17 cellular contexts compared by ENCODE assay signal in the genomic region with DNA sequence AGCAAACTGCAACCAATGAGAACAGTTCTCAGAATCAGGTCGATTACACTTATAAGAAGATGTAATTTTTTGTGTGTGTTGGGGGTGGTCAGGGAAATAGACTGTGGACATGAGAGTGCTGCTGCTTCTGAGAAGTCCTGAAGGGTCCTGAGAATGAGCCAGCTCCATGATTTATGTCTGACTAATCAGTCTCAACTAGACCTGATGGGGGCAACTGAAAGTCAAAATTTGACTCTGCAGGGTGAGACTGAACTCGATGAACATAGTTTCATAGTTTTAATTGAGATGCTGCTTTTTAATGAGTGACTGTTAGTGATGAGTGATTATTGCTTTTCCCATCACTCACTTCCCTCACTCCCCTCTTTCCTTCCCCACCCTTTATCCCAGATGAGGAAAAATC. TPM values are rescaled to one million over a fixed set of nuclear protein-coding genes. Genes with fewer than 3 reads are reported as not detected.
DNase-seq lines count a peak whose midpoint lies in the region; ATAC-seq lines count a peak whose summit lies in the region.
"Had no signal": no experiment of that assay in that cellular context is flagged by ENCODE, and none has a peak within 500 bp of the region (broad histone marks: within the 10 kb centered on the region; RNA-seq: fewer than 3 reads in every experiment).

No MANE protein-coding gene starts in this region.

- CTCF ChIA-PET in activated CD8-positive, alpha-beta T cell treated with anti-CD3 and anti-CD28 coated beads, Interleukin-2, amount 10 ng/mL, durations not matched to agents 7 days and 5 days (lab: Charles Lee): interaction anchor here (0.9 to 13.6 kb wide), 5 partner anchors 10 to 52 kb away, joined by 3 to 313 read pairs (median 7); partner anchors contain the start of gene CCR7

- H3K27ac Mint-ChIP-seq in activated naive CD4-positive, alpha-beta T cell treated with anti-CD3 and anti-CD28 coated beads, Interleukin-2, amount 50 U/mL, for 72 hours: peak overlapping the region; percentile 39 to 91
- H3K27ac Mint-ChIP-seq in activated CD8-positive, alpha-beta T cell treated with anti-CD3 and anti-CD28 coated beads, Interleukin-2, amount 10 ng/mL, durations not matched to agents 7 days and 5 days: peak overlapping the region; percentile 66
- H3K27ac Mint-ChIP-seq in immature natural killer cell: peak overlapping the region; percentile 22 to 90 (median 75)
- H3K27ac Mint-ChIP-seq: endodermal cell, GM23338 had no signal

- H3K27me3 Mint-ChIP-seq in activated CD8-positive, alpha-beta T cell treated with anti-CD3 and anti-CD28 coated beads, Interleukin-2, amount 10 ng/mL, durations not matched to agents 7 days and 5 days (ENCODE audit: low read depth): no peaks in the 10 kb centered on the region
- H3K27me3 Mint-ChIP-seq in immature natural killer cell (ENCODE audit: low read depth in 3 of 3): peaks cover 3 to 4% (median 3%) of the 10 kb centered on the region in 3 donors

- H3K9me3 Mint-ChIP-seq in activated naive CD4-positive, alpha-beta T cell treated with anti-CD3 and anti-CD28 coated beads, Interleukin-2, amount 50 U/mL, for 72 hours: no peaks in the 10 kb centered on the region
- H3K9me3 Mint-ChIP-seq in activated CD8-positive, alpha-beta T cell treated with anti-CD3 and anti-CD28 coated beads, Interleukin-2, amount 10 ng/mL, durations not matched to agents 7 days and 5 days (ENCODE audit: insufficient read depth): no peaks in the 10 kb centered on the region
- H3K9me3 Mint-ChIP-seq in immature natural killer cell: no peaks in the 10 kb centered on the region
- H3K9me3 Mint-ChIP-seq: endodermal cell, GM23338 had no signal

- no peaks in the 10 kb centered on the region for H3K36me3 Mint-ChIP-seq in activated naive CD4-positive, alpha-beta T cell treated with anti-CD3 and anti-CD28 coated beads, Interleukin-2, amount 50 U/mL, for 72 hours
- no peaks in the 10 kb centered on the region for H3K36me3 Mint-ChIP-seq in activated CD8-positive, alpha-beta T cell treated with anti-CD3 and anti-CD28 coated beads, Interleukin-2, amount 10 ng/mL, durations not matched to agents 7 days and 5 days (ENCODE audit: low read depth)
- no peaks in the 10 kb centered on the region for H3K36me3 Mint-ChIP-seq in immature natural killer cell

- H3K4me3 Mint-ChIP-seq in activated CD8-positive, alpha-beta T cell treated with anti-CD3 and anti-CD28 coated beads, Interleukin-2, amount 10 ng/mL, durations not matched to agents 7 days and 5 days: no peak overlapping the region
- H3K4me3 Mint-ChIP-seq in immature natural killer cell: no peak overlapping the region
- H3K4me3 Mint-ChIP-seq: endodermal cell, GM23338 had no signal

- no peak for DNase-seq in activated naive CD4-positive, alpha-beta T cell treated with anti-CD3 and anti-CD28 coated beads, Interleukin-2, amount 50 U/mL, for 72 hours (ENCODE audit: low spot score in 2 of 2)
- DNase-seq in activated naive CD4-positive, alpha-beta T cell treated with Interleukin-2 at 50 U/mL for 16 hours: no peak
- DNase-seq in activated CD8-positive, alpha-beta T cell treated with anti-CD3 and anti-CD28 coated beads, Interleukin-2, amount 10 ng/mL, durations not matched to agents 7 days and 5 days: no peak
- no peak for DNase-seq in immature natural killer cell
- DNase-seq in NCI-H1417 (lab: John Stamatoyannopoulos, UW): no peak
- DNase-seq in NCI-H2227 (lab: John Stamatoyannopoulos, UW; ENCODE audit: unreplicated experiment): no peak
- DNase-seq: activated gamma-delta T cell treated with Interleukin-2 at 50 U/mL for 16 hours; endodermal cell; glutamatergic neuron; KG1; NCI-H2107; small intestine; stimulated activated CD4-positive, alpha-beta T cell treated with anti-CD3 and anti-CD28 coated beads, Interleukin-2, amount 100 ng/mL, for 48 hours had no signal

- POLR2A ChIA-PET in activated CD8-positive, alpha-beta T cell treated with anti-CD3 and anti-CD28 coated beads, Interleukin-2, amount 10 ng/mL, durations not matched to agents 7 days and 5 days (lab: Charles Lee): interaction anchor here (0.9 to 19.7 kb wide), 3 partner anchors 12 to 54 kb away, joined by 3 to 454 read pairs (median 3); partner anchors contain the start of gene CCR7

- ATAC-seq in activated naive CD4-positive, alpha-beta T cell treated with anti-CD3 and anti-CD28 coated beads, Interleukin-2, amount 50 U/mL, for 72 hours: peak; percentile 31 to 42
- no peak for ATAC-seq in activated CD8-positive, alpha-beta T cell treated with anti-CD3 and anti-CD28 coated beads, Interleukin-2, amount 10 ng/mL, durations not matched to agents 7 days and 5 days
- ATAC-seq in GM21528 (IDR thresholded peaks at IDR 0.05; ENCODE audit: low FRiP score, unreplicated experiment): no peak
- ATAC-seq: GM23338 had no signal

- peaks cover 96% of the 10 kb centered on the region for H3K4me1 Mint-ChIP-seq in activated CD8-positive, alpha-beta T cell treated with anti-CD3 and anti-CD28 coated beads, Interleukin-2, amount 10 ng/mL, durations not matched to agents 7 days and 5 days (ENCODE audit: low read depth)
- peaks cover 34 to 47% of the 10 kb centered on the region in 2 donors for H3K4me1 Mint-ChIP-seq in immature natural killer cell

RNA-seq across cellular contexts. Expression of gene SMARCE1, which starts 37.3 kb away (rescaled TPM):
- total RNA-seq in activated naive CD4-positive, alpha-beta T cell treated with anti-CD3 and anti-CD28 coated beads, Interleukin-2, amount 50 U/mL, for 72 hours: 10 to 100 TPM; 85.6 to 93.9 TPM
- 100 to 1,000 TPM; 104 to 110 TPM for total RNA-seq in activated CD8-positive, alpha-beta T cell treated with anti-CD3 and anti-CD28 coated beads, Interleukin-2, amount 10 ng/mL, durations not matched to agents 7 days and 5 days
- polyA plus RNA-seq in immature natural killer cell: 100 to 1,000 TPM; 196 to 261 (median 223) TPM

RNA-seq across cellular contexts. Expression of gene CCR7, which starts 45.1 kb away (rescaled TPM):
- 100 to 1,000 TPM; 287 to 301 TPM for total RNA-seq in activated naive CD4-positive, alpha-beta T cell treated with anti-CD3 and anti-CD28 coated beads, Interleukin-2, amount 50 U/mL, for 72 hours
- total RNA-seq in activated CD8-positive, alpha-beta T cell treated with anti-CD3 and anti-CD28 coated beads, Interleukin-2, amount 10 ng/mL, durations not matched to agents 7 days and 5 days: 100 to 1,000 TPM; 171 to 173 TPM
- polyA plus RNA-seq in immature natural killer cell: 10 to 100 TPM; 29.6 to 50.9 (median 43.2) TPM
- total RNA-seq: pulmonary artery endothelial cell had no signal

RNA-seq across cellular contexts. Expression of gene KRT222, which starts 54.6 kb away (rescaled TPM):
- not detected for total RNA-seq in activated naive CD4-positive, alpha-beta T cell treated with anti-CD3 and anti-CD28 coated beads, Interleukin-2, amount 50 U/mL, for 72 hours
- not detected for total RNA-seq in activated CD8-positive, alpha-beta T cell treated with anti-CD3 and anti-CD28 coated beads, Interleukin-2, amount 10 ng/mL, durations not matched to agents 7 days and 5 days
- polyA plus RNA-seq in immature natural killer cell: not detected
- total RNA-seq: GM23338, pulmonary artery endothelial cell had no signal
- polyA plus RNA-seq: fibroblast of lung, GM23338 had no signal

Comparison
In these comparisons a context has a peak if more than half of its experiments do, and no peak if none do; other contexts are left out.
1. ATAC-seq: peak in activated naive CD4-positive, alpha-beta T cell treated with anti-CD3 and anti-CD28 coated beads, Interleukin-2, amount 50 U/mL, for 72 hours (2 of 2); none in activated CD8-positive, alpha-beta T cell treated with anti-CD3 and anti-CD28 coated beads, Interleukin-2, amount 10 ng/mL, durations not matched to agents 7 days and 5 days (single experiment) and GM21528 (single experiment).
2. Peak in every context shown above with its lines, with median percentiles within 50 percentile points of each other: H3K27ac Mint-ChIP-seq.